14 cellular contexts compared by ENCODE assay signal in genomic region chr1:202569393-202570322, GRCh38.
DNase-seq lines count a peak whose midpoint lies in the region; ATAC-seq and TF ChIP-seq lines count a peak whose summit lies in the region.
"Had no signal": no experiment of that assay in that cellular context is flagged by ENCODE, and none has a peak within 500 bp of the region (broad histone marks: within the 10 kb centered on the region; RNA-seq: fewer than 3 reads in every experiment).

No MANE protein-coding gene starts in this region.

- no peaks in the 10 kb centered on the region for H3K27me3 ChIP-seq in left ventricle myocardium inferior (ENCODE audit: low read depth)
- no peaks in the 10 kb centered on the region for H3K27me3 ChIP-seq in esophagus squamous epithelium
- H3K27me3 ChIP-seq in uterus = no peaks in the 10 kb centered on the region
- H3K27me3 ChIP-seq: suprapubic skin had no signal

- H3K9me3 Mint-ChIP-seq in nephron = no peaks in the 10 kb centered on the region
- H3K9me3 Mint-ChIP-seq: activated naive CD4-positive, alpha-beta T cell treated with anti-CD3 and anti-CD28 coated beads, Interleukin-2, amount 50 U/mL, for 72 hours; CD4-positive, alpha-beta memory T cell; T-helper 1 cell treated with Interleukin-12 subunit alpha and Interleukin-12 subunit beta and Interleukin-4 antibody, amounts not matched to agents 30 μg/mL and 1 μg/mL, for 36 hours had no signal

- intact Hi-C loops in left ventricle myocardium inferior (cut with micrococcal nuclease) = no loop called here
- intact Hi-C loops in left cardiac atrium (cut with DNase I) = loop anchor here (10.0 kb wide), 1 partner anchor 65 kb away; no protein-coding TSS in a partner anchor
- intact Hi-C loops in esophagus squamous epithelium (cut with DNase I) = loop anchor here (5.0 kb wide), 1 partner anchor 57 kb away; no protein-coding TSS in a partner anchor
- intact Hi-C loops in uterus (cut with DNase I; ENCODE audit: low total_unique reads) = no loop called here

- H3K27ac ChIP-seq in left ventricle myocardium inferior (replicated peaks) (peak overlapping the region; percentile 28), esophagus squamous epithelium (peak overlapping the region; percentile 25 to 71 (median 60)), uterus (peak overlapping the region; percentile 87 to 100)

- peaks cover 100% of the 10 kb centered on the region for H3K4me1 ChIP-seq in left ventricle myocardium inferior
- H3K4me1 ChIP-seq in esophagus squamous epithelium = peaks cover 0 to 92% (median 30%) of the 10 kb centered on the region in 3 donors
- H3K4me1 ChIP-seq in uterus = peaks cover 22 to 35% of the 10 kb centered on the region in 2 donors

- peak overlapping the region; percentile 96 for H3K27ac Mint-ChIP-seq in nephron
- H3K27ac Mint-ChIP-seq: activated naive CD4-positive, alpha-beta T cell treated with anti-CD3 and anti-CD28 coated beads, Interleukin-2, amount 50 U/mL, for 72 hours; CD4-positive, alpha-beta memory T cell; T-helper 1 cell treated with Interleukin-12 subunit alpha and Interleukin-12 subunit beta and Interleukin-4 antibody, amounts not matched to agents 30 μg/mL and 1 μg/mL, for 36 hours had no signal

- TF ChIP-seq CTCF in left ventricle myocardium inferior (IDR thresholded peaks at IDR 0.05; ENCODE audit: borderline replicate concordance) (no peak), esophagus squamous epithelium (IDR thresholded peaks at IDR 0.05) (no peak), nephron (IDR thresholded peaks at IDR 0.05; ENCODE audit: unreplicated experiment in 3 of 3) (no peak), uterus (IDR thresholded peaks at IDR 0.05) (no peak)

- peaks cover 72% of the 10 kb centered on the region for H3K4me1 Mint-ChIP-seq in nephron

- H3K4me3 Mint-ChIP-seq in nephron = peak overlapping the region in 1 of 3 experiments; percentile 27
- H3K4me3 Mint-ChIP-seq: CD4-positive, alpha-beta memory T cell; T-helper 1 cell treated with Interleukin-12 subunit alpha and Interleukin-12 subunit beta and Interleukin-4 antibody, amounts not matched to agents 30 μg/mL and 1 μg/mL, for 36 hours had no signal

- peaks cover 10% of the 10 kb centered on the region for H3K36me3 Mint-ChIP-seq in nephron (ENCODE audit: low read depth)
- H3K36me3 Mint-ChIP-seq: activated naive CD4-positive, alpha-beta T cell treated with anti-CD3 and anti-CD28 coated beads, Interleukin-2, amount 50 U/mL, for 72 hours had no signal

- DNase-seq in left ventricle myocardium inferior (no peak), left cardiac atrium (no peak), esophagus squamous epithelium (lab: John Stamatoyannopoulos, UW) (no peak), uterus (no peak), NCI-H1105 treated with DMSO at 0.1 percent for 48 hours (lab: John Stamatoyannopoulos, UW) (no peak), NCI-H69 (lab: John Stamatoyannopoulos, UW) (no peak)
- DNase-seq: activated CD4-positive, alpha-beta T cell treated with anti-CD3 and anti-CD28 coated beads for 48 hours; CD4-positive, alpha-beta memory T cell; NCI-H1694 treated with DMSO at 0.1 percent for 48 hours had no signal

- ATAC-seq in left cardiac atrium (no peak), HG02981 (IDR thresholded peaks at IDR 0.05; ENCODE audit: unreplicated experiment) (no peak)
- ATAC-seq: activated naive CD4-positive, alpha-beta T cell treated with anti-CD3 and anti-CD28 coated beads, Interleukin-2, amount 50 U/mL, for 72 hours had no signal

- H3K27me3 Mint-ChIP-seq in nephron (ENCODE audit: low read depth) = no peaks in the 10 kb centered on the region
- H3K27me3 Mint-ChIP-seq: CD4-positive, alpha-beta memory T cell had no signal

- TF ChIP-seq POLR2A in esophagus squamous epithelium (IDR thresholded peaks at IDR 0.05) (no peak), uterus (IDR thresholded peaks at IDR 0.05) (no peak)

- H3K36me3 ChIP-seq in left ventricle myocardium inferior (peaks cover 85% of the 10 kb centered on the region), esophagus squamous epithelium (peaks cover 0 to 60% (median 0%) of the 10 kb centered on the region in 3 donors), uterus (no peaks in the 10 kb centered on the region)

- H3K4me3 ChIP-seq in left ventricle myocardium inferior (no peak overlapping the region), esophagus squamous epithelium (no peak overlapping the region), uterus (no peak overlapping the region)
- H3K4me3 ChIP-seq: suprapubic skin had no signal

- H3K9me3 ChIP-seq in left ventricle myocardium inferior (replicated peaks) (no peaks in the 10 kb centered on the region), esophagus squamous epithelium (no peaks in the 10 kb centered on the region), uterus (no peaks in the 10 kb centered on the region)
- H3K9me3 ChIP-seq: suprapubic skin had no signal

Comparison
In these comparisons a context has a peak if more than half of its experiments do, and no peak if none do; other contexts are left out.
1. intact Hi-C loops: an anchor here in left cardiac atrium (10.0 kb wide) and esophagus squamous epithelium (5.0 kb wide); none called in left ventricle myocardium inferior and uterus.
2. H3K27ac ChIP-seq: peak in every context shown above with its lines; median percentile 94 in uterus; 60 in esophagus squamous epithelium; 28 in left ventricle myocardium inferior.